19 cellular contexts compared by ENCODE assay signal in genomic region chr6:12335717-12336116, GRCh38. TPM values are rescaled to one million over a fixed set of nuclear protein-coding genes. Genes with fewer than 3 reads are reported as not detected.
A peak's percentile ranks its signal among the peaks of the same experiment; 100 is the strongest.
DNase-seq lines count a peak whose midpoint lies in the region; ATAC-seq, FAIRE-seq and TF ChIP-seq lines count a peak whose summit lies in the region.
"Had no signal": no experiment of that assay in that cellular context is flagged by ENCODE, and none has a peak within 500 bp of the region (broad histone marks: within the 10 kb centered on the region; RNA-seq: fewer than 3 reads in every experiment).

No MANE protein-coding gene starts in this region.

- ATAC-seq in GM18517 (IDR thresholded peaks at IDR 0.05; ENCODE audit: unreplicated experiment) (peak; percentile 46), HG02852 (IDR thresholded peaks at IDR 0.05; ENCODE audit: unreplicated experiment) (peak; percentile 37), GM12878 (peak; percentile 64)
- ATAC-seq: heart left ventricle had no signal

- no peak overlapping the region for H2BK120ac ChIP-seq in trophoblast cell (ENCODE audit: insufficient read depth, low read length, poor library complexity)

- TF ChIP-seq POLR2A in GM12878 (IDR thresholded peaks at IDR 0.05; ENCODE audit: low read depth, low read length): no peak

- in situ Hi-C loops in GM12878 (cut with MboI): no loop called here

- H3K27ac ChIP-seq in GM12878 (ENCODE audit: control insufficient read depth, insufficient read depth) (peak overlapping the region; percentile 38), trophoblast cell (ENCODE audit: low read depth, low read length) (no peak overlapping the region), OCI-LY7 (ENCODE audit: low read depth, low read length, poor library complexity, severe bottlenecking) (no peak overlapping the region)
- H3K27ac ChIP-seq: heart left ventricle, SJCRH30, tibial artery had no signal

- peak overlapping the region; percentile 26; the same call in 1 of the 2 replicates for H3K4me2 ChIP-seq in GM12878 (ENCODE audit: control insufficient read depth, insufficient read depth)
- no peak overlapping the region for H3K4me2 ChIP-seq in trophoblast cell (ENCODE audit: low read length)
- H3K4me2 ChIP-seq in OCI-LY7 (ENCODE audit: low read length): no peak overlapping the region

- intact Hi-C loops in GM12878 (cut with micrococcal nuclease; ENCODE audit: unreplicated experiment): loop anchor here (1.0 to 2.0 kb wide), 2 partner anchors 19 to 43 kb away; no protein-coding TSS in a partner anchor
- intact Hi-C loops in OCI-LY7 (cut with micrococcal nuclease; ENCODE audit: unreplicated experiment): no loop called here

- no peak overlapping the region for H2AK5ac ChIP-seq in trophoblast cell (ENCODE audit: low read length)

- H3K27me3 ChIP-seq in GM12878 (replicated peaks in 1 of 2; ENCODE audit: control insufficient read depth in 2 of 2, insufficient read depth in 2 of 2, low read length in 1 of 2) (no peaks in the 10 kb centered on the region), trophoblast cell (ENCODE audit: insufficient read depth, low read length) (no peaks in the 10 kb centered on the region)
- H3K27me3 ChIP-seq: heart left ventricle, SJCRH30, tibial artery had no signal

- FAIRE-seq in GM12878 (lab: Jason Lieb, UNC): no peak

- no peak overlapping the region for H4K91ac ChIP-seq in trophoblast cell (ENCODE audit: low read depth, low read length)

- TF ChIP-seq EP300 in GM12878 (IDR thresholded peaks at IDR 0.05; ENCODE audit: borderline replicate concordance in 1 of 2, control insufficient read depth in 1 of 2, low read depth in 2 of 2, low read length in 2 of 2): no peak

- no peaks in the 10 kb centered on the region for H3K79me2 ChIP-seq in GM12878 (ENCODE audit: control insufficient read depth, insufficient read depth, low read length)
- no peaks in the 10 kb centered on the region for H3K79me2 ChIP-seq in trophoblast cell (ENCODE audit: control insufficient read depth, insufficient read depth, low read length, poor library complexity)
- H3K79me2 ChIP-seq in OCI-LY7 (ENCODE audit: insufficient read depth, low read depth, low read length): no peaks in the 10 kb centered on the region

- no peaks in the 10 kb centered on the region; the same call in 2 of the 3 replicates for H3K9me3 ChIP-seq in GM12878 (replicated peaks; ENCODE audit: control insufficient read depth, insufficient read depth, low read length)
- H3K9me3 ChIP-seq in trophoblast cell (ENCODE audit: insufficient read depth, low read depth, low read length): no peaks in the 10 kb centered on the region
- no peaks in the 10 kb centered on the region for H3K9me3 ChIP-seq in OCI-LY7 (ENCODE audit: low read length)
- H3K9me3 ChIP-seq: HAP-1, heart left ventricle, SJCRH30, tibial artery had no signal

- WGBS in GM12878 (ENCODE audit: insufficient coverage, insufficient replicate concordance, low lambda C conversion rate, missing lambda C conversion rate): 18% methylated on average over 1 of the region's 1 CpG
- WGBS in trophoblast cell (ENCODE audit: extremely low coverage, insufficient coverage, insufficient read length): no CpG with 5 or more reads among the region's 1 CpG

- H3K4ac ChIP-seq in trophoblast cell (ENCODE audit: low read depth, low read length): no peak overlapping the region

- SMC1A ChIA-PET in GM12878 (lab: Charles Lee; ENCODE audit: uncharacterized antibody, unreplicated experiment): interaction anchor here (1.0 to 8.6 kb wide), 15 partner anchors 11 to 269 kb away, joined by 3 to 270 read pairs (median 27); partner anchors contain the start of gene EDN1

- H3K9me2 ChIP-seq in OCI-LY7 (ENCODE audit: insufficient read depth, low read length): no peaks in the 10 kb centered on the region

- no TSS peak for BruUV-seq in GM12878 (replicated peaks; lab: Mats Ljungman, UMichigan)
- BruUV-seq in OCI-LY7 (replicated peaks; lab: Mats Ljungman, UMichigan): no TSS peak

- H2BK12ac ChIP-seq in trophoblast cell (ENCODE audit: low read length): no peak overlapping the region

- DNase-seq in GM12878 (ENCODE audit: low read depth, low spot score): no peak
- DNase-seq in trophoblast cell: no peak
- DNase-seq in OCI-LY7 (ENCODE audit: low spot score): no peak
- no peak for DNase-seq in GM19240 (ENCODE audit: insufficient read length, low spot score)
- DNase-seq in activated CD8-positive, alpha-beta memory T cell treated with anti-CD3 and anti-CD28 coated beads, Interleukin-2, amount 50 U/mL, for 48 hours: no peak
- no peak for DNase-seq in stimulated activated CD4-positive, alpha-beta T cell treated with anti-CD3 and anti-CD28 coated beads, Interleukin-4, amount 100 ng/mL, for 4 hours
- DNase-seq: effector CD4-positive, alpha-beta T cell; GF-D8; heart left ventricle; MV-4-11; NCI-H2029 treated with DMSO at 0.1 percent for 48 hours; NCI-H510A; nephron progenitor cell; SJCRH30; stimulated activated naive B cell treated with anti-CD40 and anti-IgM and Interleukin-4, amounts not matched to agents 10 μg/mL and 1 μg/mL and 100 μg/mL, for 72 hours; tibial artery had no signal

- peak in 1 of 3 experiments; percentile 32; a peak in 2 of 6 replicates for TF ChIP-seq CTCF in GM12878 (IDR thresholded peaks at IDR 0.05 in 2 of 3, conservative IDR thresholded peaks at IDR 0.05 in 1 of 3; ENCODE audit: control insufficient read depth in 2 of 3, extremely low read depth in 1 of 3, insufficient read depth in 1 of 3, low read depth in 3 of 3, low read length in 3 of 3)
- no peak for TF ChIP-seq CTCF in OCI-LY7 (conservative IDR thresholded peaks at IDR 0.05; ENCODE audit: low read length)

- no peaks in the 10 kb centered on the region for H3K79me1 ChIP-seq in trophoblast cell (ENCODE audit: low read length)

- H4K20me1 ChIP-seq in GM12878 (ENCODE audit: control insufficient read depth, insufficient read depth): no peaks in the 10 kb centered on the region
- H4K20me1 ChIP-seq in OCI-LY7 (ENCODE audit: insufficient read depth, low read length): no peaks in the 10 kb centered on the region

- peak overlapping the region; percentile 34 for H2BK5ac ChIP-seq in trophoblast cell (ENCODE audit: low read depth, low read length, poor library complexity)

- RAD21 ChIA-PET in GM12878 (lab: Charles Lee; ENCODE audit: unreplicated experiment): interaction anchor here (0.9 to 8.0 kb wide), 22 partner anchors 9 to 514 kb away, joined by 3 to 152 read pairs (median 7); partner anchors contain the start of gene EDN1

- no peak overlapping the region for H4K8ac ChIP-seq in trophoblast cell (ENCODE audit: low read depth, low read length)

- no peak overlapping the region for H3K23ac ChIP-seq in trophoblast cell (ENCODE audit: low read length)

- H3K4me3 ChIP-seq in GM12878: peak overlapping the region; percentile 33; the same call in 1 of the 2 replicates
- no peak overlapping the region for H3K4me3 ChIP-seq in trophoblast cell (ENCODE audit: low read depth, low read length)
- H3K4me3 ChIP-seq in OCI-LY7 (ENCODE audit: low read depth, low read length, poor library complexity, severe bottlenecking): no peak overlapping the region
- H3K4me3 ChIP-seq: HAP-1, heart left ventricle, SJCRH30, tibial artery had no signal

- H3K36me3 ChIP-seq in GM12878 (ENCODE audit: control insufficient read depth in 2 of 2, insufficient read depth in 2 of 2, low read length in 1 of 2) (no peaks in the 10 kb centered on the region), trophoblast cell (ENCODE audit: control insufficient read depth in 1 of 2, insufficient read depth in 2 of 2, low read length in 2 of 2) (no peaks in the 10 kb centered on the region), OCI-LY7 (ENCODE audit: insufficient read depth, low read length) (no peaks in the 10 kb centered on the region)
- H3K36me3 ChIP-seq: HAP-1, heart left ventricle, SJCRH30, tibial artery had no signal

- CTCF ChIA-PET in GM12878 (lab: Yijun Ruan, JAX) (interaction anchor here (0.7 to 4.8 kb wide), 18 partner anchors 9 to 271 kb away, joined by 3 to 81 read pairs (median 11); partner anchors contain the start of gene EDN1), OCI-LY7 (lab: Charles Lee; ENCODE audit: unreplicated experiment) (no interaction called here)

- H3K18ac ChIP-seq in trophoblast cell (ENCODE audit: low read length): no peak overlapping the region

- H3K4me1 ChIP-seq in GM12878 (ENCODE audit: control insufficient read depth, insufficient read depth, low read length) (peaks cover 21% of the 10 kb centered on the region), trophoblast cell (ENCODE audit: control insufficient read depth in 1 of 2, insufficient read depth in 2 of 2, low read length in 2 of 2) (peaks cover 4 to 9% of the 10 kb centered on the region in 2 experiments), OCI-LY7 (ENCODE audit: insufficient read depth, low read length, poor library complexity, severe bottlenecking) (no peaks in the 10 kb centered on the region)
- H3K4me1 ChIP-seq: HAP-1, SJCRH30 had no signal

- H4K12ac ChIP-seq in trophoblast cell (ENCODE audit: low read depth, low read length): no peak overlapping the region

- TF ChIP-seq RAD21 in GM12878 (IDR thresholded peaks at IDR 0.05; ENCODE audit: insufficient read depth, low read depth, low read length): peak; percentile 23; the same call in 1 of the 2 replicates

- H2AFZ ChIP-seq in GM12878 (ENCODE audit: control insufficient read depth, low read depth, low read length) (no peak overlapping the region; the same call in 1 of the 2 replicates), trophoblast cell (ENCODE audit: insufficient read depth, low read length, poor library complexity) (no peak overlapping the region), OCI-LY7 (ENCODE audit: low read length) (no peak overlapping the region)

- H3K9ac ChIP-seq in GM12878 (ENCODE audit: control insufficient read depth, insufficient read depth, low read length) (no peak overlapping the region), trophoblast cell (ENCODE audit: low read length) (no peak overlapping the region)

- no peak overlapping the region for H3K14ac ChIP-seq in trophoblast cell (ENCODE audit: low read length)

- POLR2A ChIA-PET in GM12878 (lab: Charles Lee) (interaction anchor here (1.1 to 4.7 kb wide), 8 partner anchors 13 to 271 kb away, joined by 3 to 29 read pairs (median 10); partner anchors contain the start of gene EDN1), OCI-LY7 (lab: Charles Lee) (no interaction called here)

RNA-seq across cellular contexts. Expression of gene EDN1, which starts 45.6 kb away (rescaled TPM):
- total RNA-seq in GM12878 (2013; cell fraction: nucleolus; rRNA removed): 2.9 and 3.6 TPM in 2 replicates
- total RNA-seq in GM12878 (2014; rRNA removed): 2.3 and 3.7 TPM in 2 replicates
- total RNA-seq in GM12878 (2014; rRNA removed; fragmentation: Illumina TruSeq; extraction: Trizol): 4.1 and 4.2 TPM in 2 replicates
- 3.0 and 3.5 TPM in 2 replicates for total RNA-seq in GM12878 (2021)
- polyA plus RNA-seq in GM12878 (2011; ENCODE audit: low read depth): 0.96 TPM
- polyA plus RNA-seq in GM12878 (2011; rRNA removed): 6.6 and 9.6 TPM in 2 replicates
- polyA plus RNA-seq in GM12878 (2011; cell fraction: cytosol; rRNA removed): 4.1 and 5.9 TPM in 2 replicates
- polyA plus RNA-seq in GM12878 (2011; cell fraction: nucleus; rRNA removed): 9.2 and 10.0 TPM in 2 replicates
- 1.3 and 1.5 TPM in 2 replicates for polyA plus RNA-seq in GM12878 (2012)
- polyA plus RNA-seq in GM12878 (2014; fragmentation: Illumina TruSeq; extraction: Trizol): 4.9 and 5.3 TPM in 2 replicates
- polyA plus RNA-seq in GM12878 (2014; fragmentation: Nextera tagmentation; extraction: Ambion mirVana): 1 to 10 TPM; 2.0 to 2.5 TPM
- 2.5 and 2.6 TPM in 2 replicates for polyA plus RNA-seq in GM12878 (2014; rRNA removed)
- 1 to 10 TPM; 2.9 to 3.4 TPM for polyA plus RNA-seq in GM12878 (2016; fragmentation: Nextera tagmentation; extraction: Ambion mirVana)
- 4.6 and 6.6 TPM in 2 replicates for polyA minus RNA-seq in GM12878 (2011; rRNA and poly(A)+ RNA removed)
- 2.3 and 4.1 TPM in 2 replicates for polyA minus RNA-seq in GM12878 (2011; cell fraction: cytosol; rRNA and poly(A)+ RNA removed)
- polyA minus RNA-seq in GM12878 (2011; cell fraction: nucleus; rRNA and poly(A)+ RNA removed): 3.9 and 5.5 TPM in 2 replicates
- 22.0 and 23.3 TPM in 2 replicates for polyA plus RNA-seq in trophoblast cell (2013)
- total RNA-seq in OCI-LY7 (2014; rRNA removed; shearing (Covaris generic)): not detected in 2 replicates
- not detected in 2 replicates for total RNA-seq in OCI-LY7 (2022)
